ENCODE assay signal across 21 cellular contexts in genomic region chr11:16771350-16772140, GRCh38.
"Had no signal": no experiment of that assay in that cellular context is flagged by ENCODE, and none has a peak within 500 bp of the region (broad histone marks: within the 10 kb centered on the region; RNA-seq: fewer than 3 reads in every experiment).

No MANE protein-coding gene starts in this region.

- H3K36me3 ChIP-seq: thoracic aorta had no signal

- H3K4me3 Mint-ChIP-seq: activated CD4-positive, alpha-beta memory T cell treated with anti-CD3 and anti-CD28 coated beads for 36 hours; natural killer cell treated with Interleukin-12 subunit alpha and Interleukin-12 subunit beta and Interleukin-15 and Interleukin-18, amount 100 ng/mL, for 72 hours had no signal

- DNase-seq: activated CD4-positive, alpha-beta memory T cell treated with anti-CD3 and anti-CD28 coated beads for 36 hours; activated CD4-positive, CD25-positive, alpha-beta regulatory T cell treated with anti-CD3 and anti-CD28 coated beads, Interleukin-2, amount 50 U/mL, for 72 hours; activated T-cell treated with anti-CD3 and anti-CD28 coated beads for 4 hours; amniotic stem cell; body of pancreas; central memory CD4-positive, alpha-beta T cell; effector CD4-positive, alpha-beta T cell; foreskin melanocyte; occipital lobe; stimulated activated CD4-positive, alpha-beta T cell treated with anti-CD3 and anti-CD28 coated beads, Interleukin-4, amount 100 ng/mL, for 1 hour; stimulated activated CD8-positive, alpha-beta memory T cell treated with anti-CD3 and anti-CD28 coated beads, Interleukin-4, amount 100 ng/mL, for 48 hours; stomach; T-helper 9 cell had no signal

- H3K27ac ChIP-seq: body of pancreas, coronary artery, stomach, thoracic aorta had no signal

- H3K27me3 ChIP-seq: body of pancreas, stomach had no signal

- H3K4me3 ChIP-seq: body of pancreas, coronary artery, stomach, thoracic aorta had no signal

- H3K27ac Mint-ChIP-seq: activated CD4-positive, alpha-beta memory T cell treated with anti-CD3 and anti-CD28 coated beads for 36 hours; activated naive CD4-positive, alpha-beta T cell treated with anti-CD3 and anti-CD28 coated beads, Interleukin-2, amount 50 U/mL, for 72 hours; activated T-helper 2 cell treated with anti-CD3 and anti-CD28 coated beads, Interferon-gamma antibody, Interleukin-2, Interleukin-4, amounts not matched to agents 10 μg/mL and 5 μg/mL and 100 μg/mL, durations not matched to agents 14 hours and 24 hours and 36 hours; natural killer cell treated with Interleukin-12 subunit alpha and Interleukin-12 subunit beta and Interleukin-15 and Interleukin-18, amount 100 ng/mL, for 72 hours had no signal

- H3K36me3 Mint-ChIP-seq: activated CD4-positive, alpha-beta memory T cell treated with anti-CD3 and anti-CD28 coated beads for 36 hours; activated naive CD4-positive, alpha-beta T cell treated with anti-CD3 and anti-CD28 coated beads, Interleukin-2, amount 50 U/mL, for 72 hours; natural killer cell treated with Interleukin-12 subunit alpha and Interleukin-12 subunit beta and Interleukin-15 and Interleukin-18, amount 100 ng/mL, for 72 hours had no signal

- H3K9me3 Mint-ChIP-seq: activated CD4-positive, alpha-beta memory T cell treated with anti-CD3 and anti-CD28 coated beads for 36 hours; activated naive CD4-positive, alpha-beta T cell treated with anti-CD3 and anti-CD28 coated beads, Interleukin-2, amount 50 U/mL, for 72 hours; activated T-helper 2 cell treated with anti-CD3 and anti-CD28 coated beads, Interferon-gamma antibody, Interleukin-2, Interleukin-4, amounts not matched to agents 10 μg/mL and 5 μg/mL and 100 μg/mL, durations not matched to agents 14 hours and 24 hours and 36 hours; natural killer cell treated with Interleukin-12 subunit alpha and Interleukin-12 subunit beta and Interleukin-15 and Interleukin-18, amount 100 ng/mL, for 72 hours had no signal

- ATAC-seq: activated naive CD4-positive, alpha-beta T cell treated with anti-CD3 and anti-CD28 coated beads, Interleukin-2, amount 50 U/mL, for 72 hours; body of pancreas; natural killer cell treated with Interleukin-12 subunit alpha and Interleukin-12 subunit beta and Interleukin-15 and Interleukin-18, amount 100 ng/mL, for 72 hours had no signal

- FAIRE-seq: endothelial cell of umbilical vein, islet of Langerhans, urothelium cell line had no signal

- H3K4me1 ChIP-seq: body of pancreas, stomach had no signal

- H3K9me3 ChIP-seq: body of pancreas, stomach, thoracic aorta had no signal
